Comparison of ENCODE assay signal across 1 cellular context in the genomic region with DNA sequence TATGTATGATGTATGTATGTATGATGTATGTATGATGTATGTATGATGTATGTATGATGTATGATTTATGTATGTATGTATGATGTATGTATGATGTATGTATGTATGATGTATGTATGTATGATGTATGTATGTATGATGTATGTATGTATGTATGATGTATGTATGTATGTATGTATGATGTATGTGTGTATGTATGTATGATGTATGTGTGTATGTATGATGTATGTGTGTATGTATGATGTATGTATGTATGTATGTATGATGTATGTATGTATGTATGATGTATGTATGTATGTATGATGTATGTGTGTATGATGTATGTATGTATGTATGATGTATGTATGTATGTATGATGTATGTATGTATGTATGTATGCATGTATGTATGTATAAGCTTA.
A peak's percentile ranks its signal among the peaks of the same experiment; 100 is the strongest.
TF ChIP-seq lines count a peak whose summit lies in the region.

No MANE protein-coding gene starts in this region.

TF ChIP-seq in HEK293, 187 proteins besides CTCF, POLR2A, EP300 and RAD21:
- TF ChIP-seq, protein P1, sequence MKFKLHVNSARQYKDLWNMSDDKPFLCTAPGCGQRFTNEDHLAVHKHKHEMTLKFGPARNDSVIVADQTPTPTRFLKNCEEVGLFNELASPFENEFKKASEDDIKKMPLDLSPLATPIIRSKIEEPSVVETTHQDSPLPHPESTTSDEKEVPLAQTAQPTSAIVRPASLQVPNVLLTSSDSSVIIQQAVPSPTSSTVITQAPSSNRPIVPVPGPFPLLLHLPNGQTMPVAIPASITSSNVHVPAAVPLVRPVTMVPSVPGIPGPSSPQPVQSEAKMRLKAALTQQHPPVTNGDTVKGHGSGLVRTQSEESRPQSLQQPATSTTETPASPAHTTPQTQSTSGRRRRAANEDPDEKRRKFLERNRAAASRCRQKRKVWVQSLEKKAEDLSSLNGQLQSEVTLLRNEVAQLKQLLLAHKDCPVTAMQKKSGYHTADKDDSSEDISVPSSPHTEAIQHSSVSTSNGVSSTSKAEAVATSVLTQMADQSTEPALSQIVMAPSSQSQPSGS (tag by site-specific recombination; IDR thresholded peaks at IDR 0.05; ENCODE audit: low read depth): peak; percentile 91
